9 cellular contexts compared by ENCODE assay signal in the genomic region with DNA sequence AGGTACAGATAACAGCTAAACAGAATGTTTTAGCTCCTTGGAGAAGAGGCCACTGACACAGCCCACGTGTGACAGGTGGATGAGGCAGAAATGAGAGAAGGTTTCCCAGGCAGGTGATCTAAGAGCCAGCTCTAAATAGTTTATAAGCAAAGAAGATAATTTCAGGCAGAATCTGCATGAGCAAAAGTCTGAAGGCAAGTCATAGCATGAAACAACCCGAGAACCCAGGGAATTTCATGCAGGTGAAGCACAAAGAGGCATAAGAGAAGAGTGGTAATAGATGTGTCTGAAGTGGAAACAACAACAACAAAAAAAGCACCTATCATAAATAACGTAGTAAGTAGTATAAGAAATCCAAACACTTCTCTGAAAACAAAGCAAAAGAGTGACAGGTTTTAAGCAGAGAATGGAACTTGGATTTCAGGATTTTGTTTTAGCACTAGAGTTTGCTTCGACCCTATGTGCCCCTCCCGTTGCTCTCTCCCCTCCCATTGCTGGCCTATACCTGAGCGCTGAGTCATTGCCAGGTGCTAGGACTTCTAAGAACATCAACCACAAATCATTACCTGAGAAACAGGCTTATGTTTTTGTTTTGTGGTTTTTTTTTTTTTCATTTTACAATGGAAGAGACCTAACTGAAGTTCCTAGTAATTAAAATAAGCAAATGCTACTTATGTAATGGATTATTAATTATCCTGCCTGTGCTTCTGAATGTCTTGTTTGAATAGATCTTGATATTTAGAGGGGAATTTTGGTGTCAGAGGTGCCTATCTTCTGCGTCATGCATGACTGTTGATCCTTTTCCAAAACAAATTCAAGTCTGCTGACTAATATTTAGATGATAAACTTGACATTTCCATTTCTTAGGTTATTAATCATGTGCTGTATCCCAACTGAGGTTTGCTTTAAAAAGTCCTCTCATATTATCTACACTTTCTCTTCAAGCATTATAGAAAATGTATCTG.
DNase-seq lines count a peak whose midpoint lies in the region; ATAC-seq and TF ChIP-seq lines count a peak whose summit lies in the region.
"Had no signal": no experiment of that assay in that cellular context is flagged by ENCODE, and none has a peak within 500 bp of the region (broad histone marks: within the 10 kb centered on the region; RNA-seq: fewer than 3 reads in every experiment).

No MANE protein-coding gene starts in this region.

- no peaks in the 10 kb centered on the region for H3K27me3 Mint-ChIP-seq in MCF 10A (ENCODE audit: insufficient read depth, unreplicated experiment)

- no peak for ATAC-seq in HCT116
- ATAC-seq in HG02885 (IDR thresholded peaks at IDR 0.05; ENCODE audit: poor library complexity, unreplicated experiment) = no peak

- no peak overlapping the region for H3K27ac ChIP-seq in HCT116 (ENCODE audit: low read depth, low read length)
- H3K27ac ChIP-seq: breast epithelium had no signal

- POLR2A ChIA-PET in HCT116 (lab: Charles Lee) (no interaction called here), MCF 10A (lab: Yijun Ruan, JAX) (interaction anchor here (0.7 kb wide), 2 partner anchors 11 to 75 kb away, joined by 3 to 5 read pairs; no protein-coding TSS in a partner anchor), HEK293T (lab: Yijun Ruan, JAX) (no interaction called here)

- intact Hi-C loops in HCT116 (cut with micrococcal nuclease) = no loop called here
- intact Hi-C loops in MCF 10A (cut with micrococcal nuclease) = loop anchor here (2.0 kb wide), 1 partner anchor 1070 kb away; no protein-coding TSS in a partner anchor

- DNase-seq in HCT116 (ENCODE audit: low read depth, low spot score) (no peak), NCI-H187 treated with DMSO at 0.1 percent for 48 hours (lab: John Stamatoyannopoulos, UW) (peak; percentile 35), MCF 10A (ENCODE audit: unreplicated experiment) (peak; percentile 86), renal cortical epithelial cell (ENCODE audit: low read depth) (peak; percentile 68), G401 (ENCODE audit: low spot score) (no peak), HEK293T (ENCODE audit: extremely low spot score) (no peak), NCI-H526 treated with DMSO at 0.1 percent for 48 hours (lab: John Stamatoyannopoulos, UW) (no peak)

- no peaks in the 10 kb centered on the region for H3K79me2 ChIP-seq in HCT116 (ENCODE audit: insufficient read depth, low read length)

- RAD21 ChIA-PET in HCT116 (lab: Charles Lee; ENCODE audit: low non-redundant PET in 1 of 2, low total read pairs in 2 of 2, uncharacterized antibody in 2 of 2, unreplicated experiment in 2 of 2) = no interaction called here

- no peaks in the 10 kb centered on the region for H3K9me3 Mint-ChIP-seq in MCF 10A (ENCODE audit: unreplicated experiment)

- H3K9me2 ChIP-seq in HCT116 (ENCODE audit: insufficient read depth) = no peaks in the 10 kb centered on the region

- no peak for TF ChIP-seq RAD21 in HCT116 (IDR thresholded peaks at IDR 0.05; ENCODE audit: low read depth)

- H3K9me3 ChIP-seq in HCT116 (ENCODE audit: control insufficient read depth in 1 of 2, insufficient read depth in 1 of 2, low read depth in 1 of 2, low read length in 2 of 2) = no peaks in the 10 kb centered on the region
- H3K9me3 ChIP-seq: breast epithelium had no signal

- BruUV-seq in HCT116 (replicated peaks; lab: Mats Ljungman, UMichigan) (no TSS peak), MCF 10A (replicated peaks; lab: Mats Ljungman, UMichigan) (no TSS peak)

- no peak for TF ChIP-seq POLR2A in HCT116 (IDR thresholded peaks at IDR 0.05; ENCODE audit: borderline replicate concordance, extremely low read depth, insufficient read depth, insufficient read length)

- H3K4me2 ChIP-seq in HCT116 (ENCODE audit: low read length) = 0 out of 2 replicates have a peak overlapping the region, but pooled peaks have one; percentile 13

- no peak overlapping the region for H2AFZ ChIP-seq in HCT116 (ENCODE audit: low read depth, low read length, poor library complexity, severe bottlenecking)

- H3K4me1 Mint-ChIP-seq in MCF 10A (ENCODE audit: insufficient read depth, unreplicated experiment) = peaks cover 16% of the 10 kb centered on the region

- H3K4me3 Mint-ChIP-seq in MCF 10A (ENCODE audit: unreplicated experiment) = peak overlapping the region; percentile 34

- H3K36me3 ChIP-seq in HCT116 (ENCODE audit: control insufficient read depth in 1 of 2, insufficient read depth in 2 of 2, low read length in 2 of 2) = no peaks in the 10 kb centered on the region
- H3K36me3 ChIP-seq: breast epithelium had no signal

- no peak for TF ChIP-seq CTCF in HCT116 (IDR thresholded peaks at IDR 0.05 in 2 of 3, conservative IDR thresholded peaks at IDR 0.05 in 1 of 3; ENCODE audit: borderline replicate concordance in 1 of 3, insufficient read depth in 1 of 3, low read depth in 2 of 3, low read length in 2 of 3)
- no peak for TF ChIP-seq CTCF in MCF 10A (IDR thresholded peaks at IDR 0.05; ENCODE audit: unreplicated experiment)

- in situ Hi-C loops in G401 (cut with HindIII; ENCODE audit: low sequenced_read_pairs) = no loop called here

- peaks cover 0 to 6% of the 10 kb centered on the region in 2 experiments; a peak in 1 of 4 replicates for H3K4me1 ChIP-seq in HCT116 (ENCODE audit: control insufficient read depth in 1 of 2, insufficient read depth in 2 of 2, low read length in 2 of 2)
- H3K4me1 ChIP-seq: breast epithelium had no signal

- H3K4me3 ChIP-seq in HCT116 (replicated peaks in 1 of 2; ENCODE audit: low read depth in 1 of 2, low read length in 2 of 2) = no peak overlapping the region
- H3K4me3 ChIP-seq: breast epithelium had no signal

- H3K27me3 ChIP-seq in HCT116 (ENCODE audit: insufficient read depth, low read length) = no peaks in the 10 kb centered on the region
- H3K27me3 ChIP-seq: breast epithelium had no signal

- no peaks in the 10 kb centered on the region for H3K36me3 Mint-ChIP-seq in MCF 10A (ENCODE audit: insufficient read depth, unreplicated experiment)

- no peak overlapping the region for H3K9ac ChIP-seq in HCT116 (ENCODE audit: low read length)

- peak overlapping the region; percentile 95 for H3K27ac Mint-ChIP-seq in MCF 10A (ENCODE audit: low read depth, unreplicated experiment)

- no peaks in the 10 kb centered on the region for H4K20me1 ChIP-seq in HCT116 (ENCODE audit: insufficient read depth)

- CTCF ChIA-PET in HCT116 (lab: Charles Lee) = no interaction called here
- CTCF ChIA-PET in MCF 10A (lab: Yijun Ruan, JAX) = interaction anchor here (0.6 kb wide), 1 partner anchor 558 kb away, joined by 3 read pairs; no protein-coding TSS in a partner anchor
- CTCF ChIA-PET in HEK293T (lab: Yijun Ruan, JAX) = no interaction called here

TF ChIP-seq in HCT116, 20 proteins besides CTCF, POLR2A, EP300 and RAD21:
- TF ChIP-seq, protein P1, sequence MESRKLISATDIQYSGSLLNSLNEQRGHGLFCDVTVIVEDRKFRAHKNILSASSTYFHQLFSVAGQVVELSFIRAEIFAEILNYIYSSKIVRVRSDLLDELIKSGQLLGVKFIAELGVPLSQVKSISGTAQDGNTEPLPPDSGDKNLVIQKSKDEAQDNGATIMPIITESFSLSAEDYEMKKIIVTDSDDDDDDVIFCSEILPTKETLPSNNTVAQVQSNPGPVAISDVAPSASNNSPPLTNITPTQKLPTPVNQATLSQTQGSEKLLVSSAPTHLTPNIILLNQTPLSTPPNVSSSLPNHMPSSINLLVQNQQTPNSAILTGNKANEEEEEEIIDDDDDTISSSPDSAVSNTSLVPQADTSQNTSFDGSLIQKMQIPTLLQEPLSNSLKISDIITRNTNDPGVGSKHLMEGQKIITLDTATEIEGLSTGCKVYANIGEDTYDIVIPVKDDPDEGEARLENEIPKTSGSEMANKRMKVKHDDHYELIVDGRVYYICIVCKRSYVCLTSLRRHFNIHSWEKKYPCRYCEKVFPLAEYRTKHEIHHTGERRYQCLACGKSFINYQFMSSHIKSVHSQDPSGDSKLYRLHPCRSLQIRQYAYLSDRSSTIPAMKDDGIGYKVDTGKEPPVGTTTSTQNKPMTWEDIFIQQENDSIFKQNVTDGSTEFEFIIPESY (IDR thresholded peaks at IDR 0.05; ENCODE audit: extremely low read depth, insufficient replicate concordance, low read length) = no peak
- TF ChIP-seq JUND (IDR thresholded peaks at IDR 0.05) = peak; percentile 26; the same call in 1 of the 2 replicates
TF ChIP-seq in HCT116: peak in this region for 1.

TF ChIP-seq in HEK293T, 16 proteins besides CTCF, POLR2A, EP300 and RAD21:
- TF ChIP-seq FOXM1 (IDR thresholded peaks at IDR 0.05; ENCODE audit: borderline replicate concordance) = no peak
- TF ChIP-seq ARNT (IDR thresholded peaks at IDR 0.05) = no peak
- TF ChIP-seq ZNF384 (IDR thresholded peaks at IDR 0.05) = no peak
- no peak for TF ChIP-seq LEF1 (IDR thresholded peaks at IDR 0.05; ENCODE audit: borderline replicate concordance)
- TF ChIP-seq, protein P2, sequence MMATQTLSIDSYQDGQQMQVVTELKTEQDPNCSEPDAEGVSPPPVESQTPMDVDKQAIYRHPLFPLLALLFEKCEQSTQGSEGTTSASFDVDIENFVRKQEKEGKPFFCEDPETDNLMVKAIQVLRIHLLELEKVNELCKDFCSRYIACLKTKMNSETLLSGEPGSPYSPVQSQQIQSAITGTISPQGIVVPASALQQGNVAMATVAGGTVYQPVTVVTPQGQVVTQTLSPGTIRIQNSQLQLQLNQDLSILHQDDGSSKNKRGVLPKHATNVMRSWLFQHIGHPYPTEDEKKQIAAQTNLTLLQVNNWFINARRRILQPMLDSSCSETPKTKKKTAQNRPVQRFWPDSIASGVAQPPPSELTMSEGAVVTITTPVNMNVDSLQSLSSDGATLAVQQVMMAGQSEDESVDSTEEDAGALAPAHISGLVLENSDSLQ (IDR thresholded peaks at IDR 0.05) = no peak
- TF ChIP-seq BHLHE40 (IDR thresholded peaks at IDR 0.05; ENCODE audit: borderline replicate concordance) = no peak

Comparison
In these comparisons a context has a peak if more than half of its experiments do, and no peak if none do; other contexts are left out.
1. DNase-seq: peak in NCI-H187 treated with DMSO at 0.1 percent for 48 hours (single experiment), MCF 10A (single experiment) and renal cortical epithelial cell (single experiment); none in HCT116 (single experiment), G401 (single experiment), HEK293T (single experiment) and NCI-H526 treated with DMSO at 0.1 percent for 48 hours (single experiment).